1 cellular context compared by ENCODE assay signal in genomic region chr15:94247789-94248638, GRCh38.
TF ChIP-seq lines count a peak whose summit lies in the region.

No MANE protein-coding gene starts in this region.

TF ChIP-seq in liver, 16 proteins besides CTCF, POLR2A, EP300 and RAD21 (continued from another document):
- peak; percentile 13 for TF ChIP-seq REST (IDR thresholded peaks at IDR 0.05)
- peak; percentile 89 for TF ChIP-seq FOXA1 (IDR thresholded peaks at IDR 0.05)
- no peak for TF ChIP-seq GABPA (IDR thresholded peaks at IDR 0.05 in 1 of 2, conservative IDR thresholded peaks at IDR 0.05 in 1 of 2)
- TF ChIP-seq NR2F2 (IDR thresholded peaks at IDR 0.05): no peak
- no peak for TF ChIP-seq HNF4G (IDR thresholded peaks at IDR 0.05)
- TF ChIP-seq FOXA2 (IDR thresholded peaks at IDR 0.05): peak; percentile 85
- TF ChIP-seq SP1 (IDR thresholded peaks at IDR 0.05): peak; percentile 39
- TF ChIP-seq EGR1 (IDR thresholded peaks at IDR 0.05; ENCODE audit: low read depth in 2 of 2): no peak
- peak in 1 of 2 donors; percentile 46 for TF ChIP-seq JUND (IDR thresholded peaks at IDR 0.05)
TF ChIP-seq in liver: peak in this region for 8.
